Comparison of ENCODE assay signal across 11 cellular contexts in the genomic region with DNA sequence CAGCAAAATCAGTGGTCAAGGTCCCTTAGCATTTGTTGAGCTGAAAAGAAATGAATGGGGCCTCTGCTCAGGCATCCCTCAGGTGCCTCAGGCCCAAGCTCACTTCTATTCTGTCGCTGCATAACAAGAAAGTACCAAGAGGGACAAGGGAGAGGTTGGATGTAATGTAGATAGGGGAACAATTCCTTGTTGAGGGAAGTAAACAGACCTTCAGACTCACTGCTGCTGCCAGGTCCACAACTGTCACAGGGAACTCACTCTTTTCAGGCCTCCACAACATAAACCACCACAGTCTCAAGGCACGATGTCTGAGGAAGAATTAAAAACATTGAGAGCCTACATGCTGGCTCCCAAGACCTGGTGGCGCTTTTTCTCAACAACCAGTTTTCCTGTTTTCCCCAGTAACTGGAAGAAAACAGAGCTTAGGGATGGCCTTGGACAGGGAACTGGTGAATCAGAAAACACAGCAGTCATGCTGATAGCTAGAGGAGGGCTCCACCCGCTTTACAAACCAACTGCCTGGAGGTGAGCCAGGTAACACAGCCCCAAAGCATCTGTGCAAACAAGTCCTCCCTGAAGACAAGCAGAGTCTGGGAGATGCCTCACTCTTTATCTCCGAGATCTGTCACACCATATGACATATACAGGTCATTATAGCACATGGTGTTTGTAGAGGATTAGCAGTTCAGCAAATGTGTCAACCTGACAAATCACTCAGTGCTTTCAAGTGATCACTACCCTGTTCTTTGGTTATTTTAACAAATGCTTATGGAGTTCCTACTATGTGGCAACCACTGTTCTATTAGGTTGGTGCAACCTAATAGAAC. TPM values are rescaled to one million over a fixed set of nuclear protein-coding genes. Genes with fewer than 3 reads are reported as not detected.
DNase-seq lines count a peak whose midpoint lies in the region; ATAC-seq and TF ChIP-seq lines count a peak whose summit lies in the region.
"Had no signal": no experiment of that assay in that cellular context is flagged by ENCODE, and none has a peak within 500 bp of the region (broad histone marks: within the 10 kb centered on the region; RNA-seq: fewer than 3 reads in every experiment).

No MANE protein-coding gene starts in this region.

- peak overlapping the region; percentile 15 for H3K27ac ChIP-seq in colonic mucosa
- no peak overlapping the region for H3K27ac ChIP-seq in trophoblast cell (ENCODE audit: low read depth, low read length)
- H3K27ac ChIP-seq in left lung: no peak overlapping the region

- DNase-seq in HFFc6: peak; percentile 38
- peak; percentile 85 for DNase-seq in NCI-H510A treated with DMSO at 0.1 percent for 48 hours (lab: John Stamatoyannopoulos, UW)
- DNase-seq in colonic mucosa: peak; percentile 45
- DNase-seq in trophoblast cell: peak; percentile 47 to 69
- DNase-seq in effector memory CD8-positive, alpha-beta T cell: no peak
- DNase-seq in left lung: no peak
- no peak for DNase-seq in activated CD4-positive, CD25-positive, alpha-beta regulatory T cell (lab: John Stamatoyannopoulos, UW)

- peak overlapping the region; percentile 59; the same call in 1 of the 2 replicates for H3K27ac Mint-ChIP-seq in HFFc6
- H3K27ac Mint-ChIP-seq in effector memory CD8-positive, alpha-beta T cell: no peak overlapping the region
- H3K27ac Mint-ChIP-seq: stimulated activated effector memory CD8-positive, alpha-beta T cell treated with anti-CD3 and anti-CD28 coated beads, Interleukin-12 subunit alpha, Interleukin-12 subunit beta, amount 100 ng/mL, for 72 hours; T-helper 2 cell treated with Interferon-gamma antibody and Interleukin-4, amounts not matched to agents 5 μg/mL and 100 μg/mL, for 36 hours had no signal

- ATAC-seq in effector memory CD8-positive, alpha-beta T cell (replicated peaks): no peak
- no peak for ATAC-seq in GM18858 (IDR thresholded peaks at IDR 0.05; ENCODE audit: unreplicated experiment)
- no peak for ATAC-seq in left lung
- ATAC-seq: stimulated activated effector memory CD8-positive, alpha-beta T cell treated with anti-CD3 and anti-CD28 coated beads, Interleukin-12 subunit alpha, Interleukin-12 subunit beta, amount 100 ng/mL, for 72 hours had no signal

- no peak overlapping the region for H2BK5ac ChIP-seq in trophoblast cell (ENCODE audit: low read depth, low read length, poor library complexity)

- H3K9me3 ChIP-seq in colonic mucosa (no peaks in the 10 kb centered on the region), trophoblast cell (ENCODE audit: insufficient read depth, low read depth, low read length) (no peaks in the 10 kb centered on the region), left lung (no peaks in the 10 kb centered on the region)

- TF ChIP-seq CTCF in HFFc6 (IDR thresholded peaks at IDR 0.05) (no peak), colonic mucosa (IDR thresholded peaks at IDR 0.05) (no peak), left lung (IDR thresholded peaks at IDR 0.05) (no peak)

- H3K9me3 Mint-ChIP-seq in HFFc6: no peaks in the 10 kb centered on the region
- H3K9me3 Mint-ChIP-seq in effector memory CD8-positive, alpha-beta T cell: no peaks in the 10 kb centered on the region
- H3K9me3 Mint-ChIP-seq: stimulated activated effector memory CD8-positive, alpha-beta T cell treated with anti-CD3 and anti-CD28 coated beads, Interleukin-12 subunit alpha, Interleukin-12 subunit beta, amount 100 ng/mL, for 72 hours; T-helper 2 cell treated with Interferon-gamma antibody and Interleukin-4, amounts not matched to agents 5 μg/mL and 100 μg/mL, for 36 hours had no signal

- no peaks in the 10 kb centered on the region for H3K79me1 ChIP-seq in trophoblast cell (ENCODE audit: low read length)

- H3K4ac ChIP-seq in trophoblast cell (ENCODE audit: low read depth, low read length): no peak overlapping the region

- H3K14ac ChIP-seq in trophoblast cell (ENCODE audit: low read length): no peak overlapping the region

- 0 out of 2 replicates have a peak, but pooled peaks cover 6% of the 10 kb centered on the region for H3K4me1 Mint-ChIP-seq in HFFc6 (ENCODE audit: low read depth)
- H3K4me1 Mint-ChIP-seq in effector memory CD8-positive, alpha-beta T cell (ENCODE audit: low read depth in 2 of 2): no peaks in the 10 kb centered on the region
- H3K4me1 Mint-ChIP-seq: stimulated activated effector memory CD8-positive, alpha-beta T cell treated with anti-CD3 and anti-CD28 coated beads, Interleukin-12 subunit alpha, Interleukin-12 subunit beta, amount 100 ng/mL, for 72 hours had no signal

- H3K36me3 ChIP-seq in colonic mucosa: no peaks in the 10 kb centered on the region
- no peaks in the 10 kb centered on the region for H3K36me3 ChIP-seq in trophoblast cell (ENCODE audit: control insufficient read depth in 1 of 2, insufficient read depth in 2 of 2, low read length in 2 of 2)
- no peaks in the 10 kb centered on the region for H3K36me3 ChIP-seq in left lung

- H3K27me3 ChIP-seq in colonic mucosa (no peaks in the 10 kb centered on the region), trophoblast cell (ENCODE audit: insufficient read depth, low read length) (no peaks in the 10 kb centered on the region), left lung (no peaks in the 10 kb centered on the region)

- H3K9ac ChIP-seq in colonic mucosa (ENCODE audit: low read depth in 2 of 2, low read length in 2 of 2): no peak overlapping the region
- no peak overlapping the region for H3K9ac ChIP-seq in trophoblast cell (ENCODE audit: low read length)

- no peak overlapping the region for H2AK5ac ChIP-seq in trophoblast cell (ENCODE audit: low read length)

- no peak overlapping the region for H3K4me3 ChIP-seq in colonic mucosa
- H3K4me3 ChIP-seq in trophoblast cell (ENCODE audit: low read depth, low read length): no peak overlapping the region
- no peak overlapping the region for H3K4me3 ChIP-seq in left lung

- no peaks in the 10 kb centered on the region; the same call in 1 of the 2 replicates for H3K27me3 Mint-ChIP-seq in HFFc6 (ENCODE audit: insufficient read depth)
- H3K27me3 Mint-ChIP-seq in effector memory CD8-positive, alpha-beta T cell: no peaks in the 10 kb centered on the region

- no peak overlapping the region for H3K4me3 Mint-ChIP-seq in HFFc6
- H3K4me3 Mint-ChIP-seq in effector memory CD8-positive, alpha-beta T cell: no peak overlapping the region
- H3K4me3 Mint-ChIP-seq: stimulated activated effector memory CD8-positive, alpha-beta T cell treated with anti-CD3 and anti-CD28 coated beads, Interleukin-12 subunit alpha, Interleukin-12 subunit beta, amount 100 ng/mL, for 72 hours; T-helper 2 cell treated with Interferon-gamma antibody and Interleukin-4, amounts not matched to agents 5 μg/mL and 100 μg/mL, for 36 hours had no signal

- H3K36me3 Mint-ChIP-seq in HFFc6 (ENCODE audit: low read depth): no peaks in the 10 kb centered on the region
- no peaks in the 10 kb centered on the region for H3K36me3 Mint-ChIP-seq in effector memory CD8-positive, alpha-beta T cell (ENCODE audit: insufficient read depth)
- H3K36me3 Mint-ChIP-seq: stimulated activated effector memory CD8-positive, alpha-beta T cell treated with anti-CD3 and anti-CD28 coated beads, Interleukin-12 subunit alpha, Interleukin-12 subunit beta, amount 100 ng/mL, for 72 hours had no signal

- H2BK120ac ChIP-seq in trophoblast cell (ENCODE audit: insufficient read depth, low read length, poor library complexity): no peak overlapping the region

- intact Hi-C loops in colonic mucosa (cut with DNase I) (no loop called here), left lung (cut with DNase I) (no loop called here)

- no peak overlapping the region for H2AFZ ChIP-seq in trophoblast cell (ENCODE audit: insufficient read depth, low read length, poor library complexity)

- no peak overlapping the region for H4K8ac ChIP-seq in trophoblast cell (ENCODE audit: low read depth, low read length)

- no peaks in the 10 kb centered on the region for H3K4me1 ChIP-seq in colonic mucosa
- H3K4me1 ChIP-seq in trophoblast cell (ENCODE audit: control insufficient read depth in 1 of 2, insufficient read depth in 2 of 2, low read length in 2 of 2): no peaks in the 10 kb centered on the region
- no peaks in the 10 kb centered on the region for H3K4me1 ChIP-seq in left lung

- H3K23ac ChIP-seq in trophoblast cell (ENCODE audit: low read length): no peak overlapping the region

- no peaks in the 10 kb centered on the region for H3K79me2 ChIP-seq in trophoblast cell (ENCODE audit: control insufficient read depth, insufficient read depth, low read length, poor library complexity)

- no peak overlapping the region for H2BK12ac ChIP-seq in trophoblast cell (ENCODE audit: low read length)

- no peak overlapping the region for H4K91ac ChIP-seq in trophoblast cell (ENCODE audit: low read depth, low read length)

- no peak overlapping the region for H4K12ac ChIP-seq in trophoblast cell (ENCODE audit: low read depth, low read length)

- no peak overlapping the region for H3K4me2 ChIP-seq in trophoblast cell (ENCODE audit: low read length)

- no peak overlapping the region for H3K18ac ChIP-seq in trophoblast cell (ENCODE audit: low read length)

- no CpG with 5 or more reads among the region's 5 CpGs for WGBS in trophoblast cell (ENCODE audit: extremely low coverage, insufficient coverage, insufficient read length)

RNA-seq across cellular contexts. Expression of gene AWAT1, which starts 14.3 kb away (rescaled TPM):
- total RNA-seq in HFFc6 (2021; fragmentation: NEBNext Ultra II Directional; extraction: Animal tissue kit (Norgen Biotek cat#: 25700)): not detected
- total RNA-seq in colonic mucosa (not detected), left lung (not detected)
- polyA plus RNA-seq in trophoblast cell (2013): not detected in 2 replicates
- total RNA-seq: skeletal muscle tissue had no signal

RNA-seq across cellular contexts. Expression of gene P2RY4, which starts 39.9 kb away (rescaled TPM):
- not detected for total RNA-seq in HFFc6 (2021; fragmentation: NEBNext Ultra II Directional; extraction: Animal tissue kit (Norgen Biotek cat#: 25700))
- total RNA-seq in colonic mucosa (under 1 TPM; 0.20 to 0.35 TPM), left lung (under 1 TPM in 1 of 2 donors, not detected in 1; 0.26 TPM)
- 0.07 and 0.10 TPM in 2 replicates for polyA plus RNA-seq in trophoblast cell (2013)
- total RNA-seq: skeletal muscle tissue had no signal

RNA-seq across cellular contexts. Expression of gene DGAT2L6, which starts 42.9 kb away (rescaled TPM):
- not detected for total RNA-seq in HFFc6 (2021; fragmentation: NEBNext Ultra II Directional; extraction: Animal tissue kit (Norgen Biotek cat#: 25700))
- total RNA-seq in colonic mucosa (not detected), left lung (not detected)
- not detected in 2 replicates for polyA plus RNA-seq in trophoblast cell (2013)
- total RNA-seq: skeletal muscle tissue had no signal

RNA-seq across cellular contexts. Expression of gene ARR3, which starts 48.0 kb away (rescaled TPM):
- total RNA-seq in HFFc6 (2021; fragmentation: NEBNext Ultra II Directional; extraction: Animal tissue kit (Norgen Biotek cat#: 25700)): not detected
- not detected for total RNA-seq in colonic mucosa
- polyA plus RNA-seq in trophoblast cell (2013): not detected in 2 replicates
- total RNA-seq in left lung: not detected
- total RNA-seq: skeletal muscle tissue had no signal

Comparison
In these comparisons a context has a peak if more than half of its experiments do, and no peak if none do; other contexts are left out.
1. DNase-seq: peak in HFFc6 (single experiment), NCI-H510A treated with DMSO at 0.1 percent for 48 hours (single experiment), colonic mucosa (single experiment) and trophoblast cell (2 of 2); none in effector memory CD8-positive, alpha-beta T cell (0 of 3), left lung (0 of 2) and activated CD4-positive, CD25-positive, alpha-beta regulatory T cell (0 of 4).